Comparison of ENCODE assay signal across 8 cellular contexts in genomic region chr2:208266641-208267335, GRCh38. TPM values are rescaled to one million over a fixed set of nuclear protein-coding genes. Genes with fewer than 3 reads are reported as not detected.
A peak's percentile ranks its signal among the peaks of the same experiment; 100 is the strongest.
DNase-seq lines count a peak whose midpoint lies in the region; ATAC-seq and TF ChIP-seq lines count a peak whose summit lies in the region.

No MANE protein-coding gene starts in this region.

- no peaks in the 10 kb centered on the region for H3K9me3 Mint-ChIP-seq in activated T-cell treated with anti-CD3 and anti-CD28 coated beads, Interleukin-2, amount 50 U/mL, for 24 hours
- H3K9me3 Mint-ChIP-seq in activated T-helper 17 cell treated with anti-CD3 and anti-CD28 coated beads, Interleukin-2, amount 50 U/mL, for 72 hours: no peaks in the 10 kb centered on the region

- H3K4me1 ChIP-seq in iPS-18a (ENCODE audit: control insufficient read depth, low read depth, low read length) (peaks cover 16% of the 10 kb centered on the region), stomach (peaks cover 6 to 43% (median 35%) of the 10 kb centered on the region in 4 donors)

- H3K36me3 Mint-ChIP-seq in activated T-cell treated with anti-CD3 and anti-CD28 coated beads, Interleukin-2, amount 50 U/mL, for 24 hours (ENCODE audit: low read depth): peaks cover 27% of the 10 kb centered on the region
- H3K36me3 Mint-ChIP-seq in activated T-helper 17 cell treated with anti-CD3 and anti-CD28 coated beads, Interleukin-2, amount 50 U/mL, for 72 hours (ENCODE audit: low read depth): peaks cover 15% of the 10 kb centered on the region

- peak overlapping the region; percentile 86 for H3K4me3 Mint-ChIP-seq in activated T-cell treated with anti-CD3 and anti-CD28 coated beads, Interleukin-2, amount 50 U/mL, for 24 hours
- H3K4me3 Mint-ChIP-seq in activated T-helper 17 cell treated with anti-CD3 and anti-CD28 coated beads, Interleukin-2, amount 50 U/mL, for 72 hours: peak overlapping the region; percentile 99

- intact Hi-C loops in stomach (cut with DNase I; ENCODE audit: low total_unique reads): no loop called here

- no peak for TF ChIP-seq EP300 in stomach (IDR thresholded peaks at IDR 0.05)

- WGBS in stomach, 5 donors: 1 to 3% (median 2%) methylated on average over 11 of the region's 11 CpGs

- peaks cover 3% of the 10 kb centered on the region for H3K9me3 ChIP-seq in iPS-18a (ENCODE audit: control insufficient read depth, low read depth, low read length)
- H3K9me3 ChIP-seq in stomach: no peaks in the 10 kb centered on the region

- TF ChIP-seq CTCF in stomach (IDR thresholded peaks at IDR 0.05): no peak

- H3K27ac ChIP-seq in iPS-18a (ENCODE audit: low read length): peak overlapping the region; percentile 60
- H3K27ac ChIP-seq in stomach: peak overlapping the region; percentile 89 to 98 (median 95)

- H3K36me3 ChIP-seq in iPS-18a (ENCODE audit: control insufficient read depth, low read depth, low read length): peaks cover 6% of the 10 kb centered on the region
- H3K36me3 ChIP-seq in stomach: peaks cover 0 to 12% (median 6%) of the 10 kb centered on the region in 4 donors

- H3K27me3 ChIP-seq in iPS-18a (ENCODE audit: control insufficient read depth, insufficient read depth, low read length) (no peaks in the 10 kb centered on the region), stomach (no peaks in the 10 kb centered on the region)

- H3K4me1 Mint-ChIP-seq in activated T-cell treated with anti-CD3 and anti-CD28 coated beads, Interleukin-2, amount 50 U/mL, for 24 hours (ENCODE audit: low read depth): peaks cover 45% of the 10 kb centered on the region
- H3K4me1 Mint-ChIP-seq in activated T-helper 17 cell treated with anti-CD3 and anti-CD28 coated beads, Interleukin-2, amount 50 U/mL, for 72 hours: peaks cover 16% of the 10 kb centered on the region

- DNase-seq in activated T-cell treated with anti-CD3 and anti-CD28 coated beads, Interleukin-2, amount 50 U/mL, for 24 hours: no peak
- DNase-seq in activated T-cell treated with anti-CD3 and anti-CD28 coated beads for 4 hours: no peak
- no peak for DNase-seq in stomach
- no peak for DNase-seq in RPMI8226
- DNase-seq in inferior parietal cortex (ENCODE audit: extremely low spot score): no peak

- H3K27me3 Mint-ChIP-seq in activated T-cell treated with anti-CD3 and anti-CD28 coated beads, Interleukin-2, amount 50 U/mL, for 24 hours: no peaks in the 10 kb centered on the region
- no peaks in the 10 kb centered on the region for H3K27me3 Mint-ChIP-seq in activated T-helper 17 cell treated with anti-CD3 and anti-CD28 coated beads, Interleukin-2, amount 50 U/mL, for 72 hours

- H3K9ac ChIP-seq in iPS-18a (ENCODE audit: low read length): peak overlapping the region; percentile 79

- ATAC-seq in HG03039 (IDR thresholded peaks at IDR 0.05; ENCODE audit: unreplicated experiment): peak; percentile 4
- ATAC-seq in activated T-helper 17 cell treated with anti-CD3 and anti-CD28 coated beads, Interleukin-2, amount 50 U/mL, for 72 hours (replicated peaks): peak; percentile 11

- H3K27ac Mint-ChIP-seq in activated T-cell treated with anti-CD3 and anti-CD28 coated beads, Interleukin-2, amount 50 U/mL, for 24 hours: peak overlapping the region; percentile 95
- H3K27ac Mint-ChIP-seq in activated T-helper 17 cell treated with anti-CD3 and anti-CD28 coated beads, Interleukin-2, amount 50 U/mL, for 72 hours: peak overlapping the region; percentile 98

- no peak for TF ChIP-seq POLR2A in stomach (IDR thresholded peaks at IDR 0.05)

- H3K4me3 ChIP-seq in iPS-18a (ENCODE audit: low read length) (peak overlapping the region; percentile 90), stomach (peak overlapping the region; percentile 72 to 96 (median 90))

RNA-seq across cellular contexts. Expression of gene PIKFYVE, which starts 0.7 kb away (rescaled TPM):
- 10 to 100 TPM; 20.3 to 23.7 TPM for total RNA-seq in activated T-helper 17 cell treated with anti-CD3 and anti-CD28 coated beads, Interleukin-2, amount 50 U/mL, for 72 hours
- 10 to 100 TPM; 14.0 to 42.8 (median 32.6) TPM for total RNA-seq in stomach
- polyA plus RNA-seq in stomach: 1 to 10 TPM; 3.0 to 4.5 (median 3.7) TPM

RNA-seq across cellular contexts. Expression of gene IDH1, which starts 11.9 kb away (rescaled TPM):
- total RNA-seq in activated T-helper 17 cell treated with anti-CD3 and anti-CD28 coated beads, Interleukin-2, amount 50 U/mL, for 72 hours: 10 to 100 TPM; 17.0 to 34.3 TPM
- total RNA-seq in stomach: 100 to 1,000 TPM in 2 of 5 donors, 10 to 100 TPM in 3; 18.1 to 106 (median 100.0) TPM
- polyA plus RNA-seq in stomach: 10 to 100 TPM; 47.9 to 76.0 (median 70.9) TPM
